15 cellular contexts compared by ENCODE assay signal in the genomic region with DNA sequence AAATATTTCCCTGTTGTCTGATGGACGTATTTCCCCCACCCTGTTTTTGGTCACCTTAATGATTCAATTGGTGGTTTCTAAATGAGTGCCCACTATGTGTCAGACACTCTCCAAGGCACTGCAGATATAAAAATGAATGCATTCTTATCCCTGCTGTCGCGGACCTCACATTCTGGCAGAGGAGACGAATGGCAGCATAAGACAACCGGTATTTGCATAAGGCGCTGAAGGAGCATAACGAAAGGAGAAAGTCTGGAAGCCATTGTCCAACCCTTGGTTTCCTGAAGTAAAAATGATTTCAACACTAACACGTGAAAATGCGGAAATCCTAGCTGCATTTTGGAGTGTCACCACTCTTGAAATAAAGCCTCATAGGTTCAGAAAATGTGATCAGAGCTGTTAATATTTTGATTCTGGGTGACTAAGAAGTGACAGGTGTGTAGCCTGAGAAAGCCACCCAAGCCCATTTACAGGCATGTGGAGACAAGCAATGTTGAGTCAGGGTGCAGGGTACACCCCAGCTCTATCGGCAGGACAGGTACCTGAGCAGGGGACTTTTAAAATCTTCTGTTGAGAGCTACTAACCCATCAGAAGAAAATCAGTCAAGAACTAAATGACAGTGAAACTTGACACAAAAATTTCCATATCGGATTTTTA. TPM values are rescaled to one million over a fixed set of nuclear protein-coding genes. Genes with fewer than 3 reads are reported as not detected.
DNase-seq lines count a peak whose midpoint lies in the region; ATAC-seq, FAIRE-seq and TF ChIP-seq lines count a peak whose summit lies in the region.
"Had no signal": no experiment of that assay in that cellular context is flagged by ENCODE, and none has a peak within 500 bp of the region (broad histone marks: within the 10 kb centered on the region; RNA-seq: fewer than 3 reads in every experiment).

No MANE protein-coding gene starts in this region.

- no peaks in the 10 kb centered on the region for H3K27me3 ChIP-seq in BLaER1
- no peaks in the 10 kb centered on the region for H3K27me3 ChIP-seq in bronchial epithelial cell (ENCODE audit: control insufficient read depth, insufficient read depth, low read length)
- H3K27me3 ChIP-seq: dorsolateral prefrontal cortex, hepatocyte, testis had no signal

- peaks cover 94% of the 10 kb centered on the region for H3K4me1 ChIP-seq in BLaER1
- H3K4me1 ChIP-seq: testis had no signal

- H3K9ac ChIP-seq in BLaER1 = peak overlapping the region; percentile 79

- H3K27ac ChIP-seq in BLaER1 = peak overlapping the region; percentile 91
- H3K27ac ChIP-seq: dorsolateral prefrontal cortex, hepatocyte, testis had no signal

- H4K20me1 ChIP-seq in BLaER1 = no peaks in the 10 kb centered on the region

- ATAC-seq in GM18520 (IDR thresholded peaks at IDR 0.05; ENCODE audit: unreplicated experiment) (peak; percentile 46), HG02852 (IDR thresholded peaks at IDR 0.05; ENCODE audit: unreplicated experiment) (peak; percentile 46)

- FAIRE-seq in bronchial epithelial cell (lab: Jason Lieb, UNC) = no peak

- H3K9me3 ChIP-seq in BLaER1 = no peaks in the 10 kb centered on the region
- H3K9me3 ChIP-seq: testis had no signal

- H3K4me2 ChIP-seq in BLaER1 = peak overlapping the region; percentile 81
- H3K4me2 ChIP-seq: hepatocyte had no signal

- DNase-seq in bronchial epithelial cell (ENCODE audit: low read depth) (peak; percentile 81), NCI-H526 treated with DMSO at 0.1 percent for 48 hours (lab: John Stamatoyannopoulos, UW) (no peak), HuH-7.5 (ENCODE audit: low spot score) (no peak), G401 (ENCODE audit: low spot score) (no peak), DMS53 treated with DMSO at 0.1 percent for 48 hours (lab: John Stamatoyannopoulos, UW; ENCODE audit: unreplicated experiment) (no peak)
- DNase-seq: activated gamma-delta T cell; CD4-positive, alpha-beta T cell; dorsolateral prefrontal cortex; stimulated activated CD4-positive, alpha-beta T cell treated with anti-CD3 and anti-CD28 coated beads, Interleukin-1b, Interleukin-23, amount 100 ng/mL, for 48 hours; T-helper 9 cell; testis had no signal

- no peaks in the 10 kb centered on the region for H3K36me3 ChIP-seq in BLaER1
- no peaks in the 10 kb centered on the region for H3K36me3 ChIP-seq in bronchial epithelial cell (ENCODE audit: control insufficient read depth, insufficient read depth, low read length)

- H3K4me3 ChIP-seq in BLaER1 (peak overlapping the region; percentile 53), bronchial epithelial cell (ENCODE audit: low read depth, low read length) (no peak overlapping the region)
- H3K4me3 ChIP-seq: dorsolateral prefrontal cortex, hepatocyte, testis had no signal

- in situ Hi-C loops in G401 (cut with HindIII; ENCODE audit: low sequenced_read_pairs) = no loop called here

- no peak for TF ChIP-seq CTCF in bronchial epithelial cell (IDR thresholded peaks at IDR 0.05; ENCODE audit: insufficient read depth, low read length, severe bottlenecking)

RNA-seq across cellular contexts. Expression of a gene that starts 10.1 kb away (rescaled TPM):
- total RNA-seq in bronchial epithelial cell = 6.6 and 7.9 TPM in 2 replicates
- 11.7 and 13.9 TPM in 2 replicates for total RNA-seq in G401 (2014; rRNA removed; shearing (Covaris generic))
